18 cellular contexts compared by ENCODE assay signal in genomic region chrX:72974885-72975284, GRCh38. TPM values are rescaled to one million over a fixed set of nuclear protein-coding genes. Genes with fewer than 3 reads are reported as not detected.
"Had no signal": no experiment of that assay in that cellular context is flagged by ENCODE, and none has a peak within 500 bp of the region (broad histone marks: within the 10 kb centered on the region; RNA-seq: fewer than 3 reads in every experiment).

No MANE protein-coding gene starts in this region.

RNA-seq across cellular contexts. Expression of gene PABPC1L2B, which starts 27.9 kb away (rescaled TPM):
- total RNA-seq: activated CD4-positive, alpha-beta memory T cell treated with anti-CD3 and anti-CD28 coated beads, Interleukin-2, amount 10 ng/mL, durations not matched to agents 7 days and 5 days; activated CD4-positive, alpha-beta T cell treated with anti-CD3 and anti-CD28 coated beads for 36 hours; activated CD4-positive, alpha-beta T cell treated with anti-CD3 and anti-CD28 coated beads, Interleukin-2, amount 10 ng/mL, durations not matched to agents 7 days and 5 days; activated CD8-positive, alpha-beta memory T cell treated with anti-CD3 and anti-CD28 coated beads, Interleukin-2, amount 10 ng/mL, durations not matched to agents 7 days and 5 days; activated CD8-positive, alpha-beta T cell treated with anti-CD3 and anti-CD28 coated beads, Interleukin-2, amount 10 ng/mL, durations not matched to agents 7 days and 5 days; activated naive CD8-positive, alpha-beta T cell treated with anti-CD3 and anti-CD28 coated beads, Interleukin-2, amount 10 ng/mL, durations not matched to agents 7 days and 5 days; activated T-helper 2 cell treated with anti-CD3 and anti-CD28 coated beads, Interferon-gamma antibody, Interleukin-2, Interleukin-4, amounts not matched to agents 10 μg/mL and 5 μg/mL and 100 μg/mL, durations not matched to agents 14 hours and 24 hours and 36 hours; ascending aorta; body of pancreas; breast epithelium; cardiac septum; T-cell; T-helper 1 cell treated with Interleukin-12 subunit alpha and Interleukin-12 subunit beta and Interleukin-4 antibody, amounts not matched to agents 30 ng/mL and 1 ng/mL, for 36 hours; T-helper 17 cell; T-helper 2 cell treated with Interferon-gamma antibody and Interleukin-4, amounts not matched to agents 100 ng/mL and 5 ng/mL, for 36 hours had no signal
- polyA plus RNA-seq: adipose tissue had no signal

RNA-seq across cellular contexts. Expression of gene DMRTC1, which starts 31.2 kb away (rescaled TPM):
- total RNA-seq: activated CD4-positive, alpha-beta memory T cell treated with anti-CD3 and anti-CD28 coated beads, Interleukin-2, amount 10 ng/mL, durations not matched to agents 7 days and 5 days; activated CD8-positive, alpha-beta memory T cell treated with anti-CD3 and anti-CD28 coated beads, Interleukin-2, amount 10 ng/mL, durations not matched to agents 7 days and 5 days; activated T-helper 2 cell treated with anti-CD3 and anti-CD28 coated beads, Interferon-gamma antibody, Interleukin-2, Interleukin-4, amounts not matched to agents 10 μg/mL and 5 μg/mL and 100 μg/mL, durations not matched to agents 14 hours and 24 hours and 36 hours; ascending aorta; body of pancreas; breast epithelium; cardiac septum; cerebellum; T-helper 1 cell treated with Interleukin-12 subunit alpha and Interleukin-12 subunit beta and Interleukin-4 antibody, amounts not matched to agents 30 ng/mL and 1 ng/mL, for 36 hours; T-helper 2 cell treated with Interferon-gamma antibody and Interleukin-4, amounts not matched to agents 100 ng/mL and 5 ng/mL, for 36 hours; WTC11 had no signal

RNA-seq across cellular contexts. Expression of gene FAM236A, which starts 36.9 kb away (rescaled TPM):
- total RNA-seq: activated CD4-positive, alpha-beta memory T cell treated with anti-CD3 and anti-CD28 coated beads, Interleukin-2, amount 10 ng/mL, durations not matched to agents 7 days and 5 days; activated CD4-positive, alpha-beta T cell treated with anti-CD3 and anti-CD28 coated beads for 36 hours; activated CD4-positive, alpha-beta T cell treated with anti-CD3 and anti-CD28 coated beads, Interleukin-2, amount 10 ng/mL, durations not matched to agents 7 days and 5 days; activated CD8-positive, alpha-beta memory T cell treated with anti-CD3 and anti-CD28 coated beads, Interleukin-2, amount 10 ng/mL, durations not matched to agents 7 days and 5 days; activated CD8-positive, alpha-beta T cell treated with anti-CD3 and anti-CD28 coated beads, Interleukin-2, amount 10 ng/mL, durations not matched to agents 7 days and 5 days; activated naive CD8-positive, alpha-beta T cell treated with anti-CD3 and anti-CD28 coated beads, Interleukin-2, amount 10 ng/mL, durations not matched to agents 7 days and 5 days; activated T-helper 2 cell treated with anti-CD3 and anti-CD28 coated beads, Interferon-gamma antibody, Interleukin-2, Interleukin-4, amounts not matched to agents 10 μg/mL and 5 μg/mL and 100 μg/mL, durations not matched to agents 14 hours and 24 hours and 36 hours; ascending aorta; body of pancreas; breast epithelium; cardiac septum; cerebellum; T-cell; T-helper 1 cell treated with Interleukin-12 subunit alpha and Interleukin-12 subunit beta and Interleukin-4 antibody, amounts not matched to agents 30 ng/mL and 1 ng/mL, for 36 hours; T-helper 17 cell; T-helper 2 cell treated with Interferon-gamma antibody and Interleukin-4, amounts not matched to agents 100 ng/mL and 5 ng/mL, for 36 hours; WTC11 had no signal
- polyA plus RNA-seq: adipose tissue had no signal
